Comparison of ENCODE assay signal across 12 cellular contexts in the genomic region with DNA sequence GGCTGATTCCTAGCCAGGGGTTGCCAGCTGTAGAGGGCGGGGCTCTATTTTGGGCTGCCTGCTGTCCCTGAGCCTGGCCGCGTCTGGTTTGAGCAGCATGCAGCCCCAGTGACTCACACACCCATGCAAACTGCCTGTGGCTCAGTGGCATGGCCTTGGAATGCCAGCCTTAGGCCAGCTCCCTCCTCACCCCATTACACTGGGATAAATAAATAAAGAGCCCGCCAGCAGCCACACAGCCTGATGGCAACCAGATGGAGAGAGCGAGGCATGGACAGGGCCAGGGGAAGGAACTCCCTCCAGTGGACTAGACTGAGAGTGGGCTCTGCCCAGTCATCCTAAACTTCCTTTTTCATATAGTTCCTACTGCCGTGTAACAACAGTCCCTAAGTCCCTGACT. TPM values are rescaled to one million over a fixed set of nuclear protein-coding genes. Genes with fewer than 3 reads are reported as not detected.
DNase-seq lines count a peak whose midpoint lies in the region; ATAC-seq and TF ChIP-seq lines count a peak whose summit lies in the region.
"Had no signal": no experiment of that assay in that cellular context is flagged by ENCODE, and none has a peak within 500 bp of the region (broad histone marks: within the 10 kb centered on the region; RNA-seq: fewer than 3 reads in every experiment).

No MANE protein-coding gene starts in this region.

- H4K91ac ChIP-seq in IMR-90 (ENCODE audit: insufficient read depth, low read depth, low read length) = no peak overlapping the region

- dilution Hi-C loops in IMR-90 (cut with HindIII; ENCODE audit: low sequenced_read_pairs, unreplicated experiment) = no loop called here

- no peak overlapping the region for H3K4me3 ChIP-seq in IMR-90 (ENCODE audit: insufficient read depth, low read depth, low read length)

- H2AK9ac ChIP-seq in IMR-90 (replicated peaks; ENCODE audit: low read depth, low read length, poor library complexity) = peak overlapping the region; percentile 5

- no peak overlapping the region for H2BK15ac ChIP-seq in IMR-90 (ENCODE audit: low read depth, low read length)

- no peak overlapping the region for H2BK20ac ChIP-seq in IMR-90 (ENCODE audit: low read depth, low read length)

- TF ChIP-seq CTCF in AG09319 (IDR thresholded peaks at IDR 0.05; ENCODE audit: low read depth, low read length) (peak; percentile 62), IMR-90 (conservative IDR thresholded peaks at IDR 0.05; ENCODE audit: low read depth, low read length) (peak; percentile 33; the same call in 1 of the 2 replicates)

- CTCF ChIA-PET in IMR-90 (lab: Yijun Ruan, JAX) = interaction anchor here (0.6 to 1.9 kb wide), 6 partner anchors 17 to 113 kb away, joined by 3 to 7 read pairs (median 4); no protein-coding TSS in a partner anchor

- no peak overlapping the region for H3K18ac ChIP-seq in IMR-90 (ENCODE audit: low read depth, low read length)

- TF ChIP-seq POLR2A in IMR-90 (IDR thresholded peaks at IDR 0.05; ENCODE audit: low read depth, low read length) = no peak

- 0 out of 2 replicates have a peak, but pooled peaks have one; percentile 10 for TF ChIP-seq RAD21 in IMR-90 (IDR thresholded peaks at IDR 0.05; ENCODE audit: low read length)

- H2BK120ac ChIP-seq in IMR-90 (ENCODE audit: low read depth, low read length) = no peak overlapping the region

- DNase-seq in AG09319 (ENCODE audit: extremely low read depth, low read depth) = peak; percentile 90
- peak; percentile 67 for DNase-seq in IMR-90
- peak; percentile 94 for DNase-seq in astrocyte of the hippocampus (ENCODE audit: low read depth, low spot score)
- DNase-seq in kidney glomerular epithelial cell (lab: John Stamatoyannopoulos, UW) = peak; percentile 19
- DNase-seq in putamen (ENCODE audit: low spot score) = no peak
- DNase-seq: activated T-cell treated with anti-CD3 and anti-CD28 coated beads, Interleukin-2, amount 50 U/mL, for 4 hours; CD8-positive, alpha-beta memory T cell; nephron progenitor cell; stimulated activated CD4-positive, alpha-beta T cell treated with anti-CD3 and anti-CD28 coated beads, Interleukin-1b, Interleukin-23, amount 100 ng/mL, for 48 hours had no signal

- in situ Hi-C loops in IMR-90 (cut with MboI; ENCODE audit: low sequenced_read_pairs) = no loop called here

- no TSS peak for BruUV-seq in IMR-90 (replicated peaks; lab: Mats Ljungman, UMichigan)

- peaks cover 3% of the 10 kb centered on the region; the same call in 1 of the 2 replicates for H3K9me1 ChIP-seq in IMR-90 (ENCODE audit: insufficient read depth, low read length)

- no peaks in the 10 kb centered on the region for H4K20me1 ChIP-seq in IMR-90 (ENCODE audit: insufficient read depth, low read length)

- 0 out of 2 replicates have a peak overlapping the region, but pooled peaks have one; percentile 11 for H3K14ac ChIP-seq in IMR-90 (replicated peaks; ENCODE audit: low read depth, low read length)

- no peak overlapping the region for H3K4me2 ChIP-seq in IMR-90 (ENCODE audit: low read depth, low read length)

- H3K79me1 ChIP-seq in IMR-90 (ENCODE audit: low read depth in 1 of 2, low read length in 2 of 2) = no peaks in the 10 kb centered on the region; a peak in 1 of 4 replicates

- H3K4ac ChIP-seq in IMR-90 (ENCODE audit: low read depth, low read length) = no peak overlapping the region

- H3K9ac ChIP-seq in IMR-90 (ENCODE audit: low read depth, low read length) = no peak overlapping the region

- H4K8ac ChIP-seq in IMR-90 (ENCODE audit: low read depth in 2 of 2, low read length in 2 of 2) = no peak overlapping the region

- POLR2A ChIA-PET in IMR-90 (lab: Charles Lee; ENCODE audit: unreplicated experiment) = no interaction called here

- 80% methylated on average over 1 of the region's 6 CpGs; no CpG with 5 or more reads in 1 of the 2 experiments for WGBS in IMR-90 (ENCODE audit: extremely low coverage in 2 of 2, insufficient read length in 1 of 2), 2 experiments

- no peak overlapping the region for H3K23ac ChIP-seq in IMR-90 (ENCODE audit: low read depth, low read length)

- no peak overlapping the region for H3K27ac ChIP-seq in IMR-90 (ENCODE audit: insufficient read depth, low read length)

- no peak overlapping the region for H2AK5ac ChIP-seq in IMR-90 (ENCODE audit: low read depth, low read length)

- H3K9me3 ChIP-seq in IMR-90 (ENCODE audit: control insufficient read depth, insufficient read depth, low read length) = no peaks in the 10 kb centered on the region

- H3K27me3 ChIP-seq in IMR-90 (ENCODE audit: control insufficient read depth, insufficient read depth, low read length) = no peaks in the 10 kb centered on the region

- peak overlapping the region; percentile 8 for H2AFZ ChIP-seq in IMR-90 (replicated peaks; ENCODE audit: low read length, poor library complexity)

- no peak overlapping the region; the same call in 1 of the 2 replicates for H3K56ac ChIP-seq in IMR-90 (ENCODE audit: extremely low read depth, insufficient read depth, low read length)

- intact Hi-C loops in IMR-90 (cut with micrococcal nuclease) = no loop called here

- H2BK5ac ChIP-seq in IMR-90 (ENCODE audit: low read depth, low read length, poor library complexity, severe bottlenecking) = no peak overlapping the region

- ATAC-seq in IMR-90 (ENCODE audit: low read depth) = peak; percentile 98
- no peak for ATAC-seq in GM19397 (IDR thresholded peaks at IDR 0.05; ENCODE audit: unreplicated experiment)
- no peak for ATAC-seq in GM18861 (IDR thresholded peaks at IDR 0.05; ENCODE audit: unreplicated experiment)
- ATAC-seq in HG03442 (IDR thresholded peaks at IDR 0.05; ENCODE audit: unreplicated experiment) = no peak
- ATAC-seq: activated T-cell treated with anti-CD3 and anti-CD28 coated beads, Interleukin-2, amount 50 U/mL, for 4 hours had no signal

- H3K4me1 ChIP-seq in IMR-90 (ENCODE audit: control insufficient read depth, insufficient read depth, low read length) = peaks cover 5% of the 10 kb centered on the region

- peaks cover 12% of the 10 kb centered on the region for H3K36me3 ChIP-seq in IMR-90 (ENCODE audit: control insufficient read depth, insufficient read depth, low read length)

- no peak overlapping the region for H4K5ac ChIP-seq in IMR-90 (ENCODE audit: low read depth, low read length)

TF ChIP-seq in IMR-90, 13 proteins besides CTCF, POLR2A, EP300 and RAD21:
- TF ChIP-seq CEBPB (IDR thresholded peaks at IDR 0.05; ENCODE audit: low read depth, low read length) (no peak), CHD1 (IDR thresholded peaks at IDR 0.05; ENCODE audit: low read depth, low read length) (no peak), FOS (IDR thresholded peaks at IDR 0.05; ENCODE audit: low read depth, low read length) (peak; percentile 45; the same call in 1 of the 2 replicates), RCOR1 (IDR thresholded peaks at IDR 0.05; ENCODE audit: insufficient replicate concordance, low read length) (no peak), MAZ (IDR thresholded peaks at IDR 0.05; ENCODE audit: borderline replicate concordance, low read depth, low read length) (no peak), SMC3 (IDR thresholded peaks at IDR 0.05; ENCODE audit: low read depth, low read length) (no peak; the same call in 1 of the 2 replicates), MXI1 (IDR thresholded peaks at IDR 0.05; ENCODE audit: borderline replicate concordance, low read depth, low read length) (peak; percentile 70; the same call in 1 of the 2 replicates), BHLHE40 (IDR thresholded peaks at IDR 0.05; ENCODE audit: low read depth, low read length) (no peak; the same call in 1 of the 2 replicates)
- TF ChIP-seq, protein P1, sequence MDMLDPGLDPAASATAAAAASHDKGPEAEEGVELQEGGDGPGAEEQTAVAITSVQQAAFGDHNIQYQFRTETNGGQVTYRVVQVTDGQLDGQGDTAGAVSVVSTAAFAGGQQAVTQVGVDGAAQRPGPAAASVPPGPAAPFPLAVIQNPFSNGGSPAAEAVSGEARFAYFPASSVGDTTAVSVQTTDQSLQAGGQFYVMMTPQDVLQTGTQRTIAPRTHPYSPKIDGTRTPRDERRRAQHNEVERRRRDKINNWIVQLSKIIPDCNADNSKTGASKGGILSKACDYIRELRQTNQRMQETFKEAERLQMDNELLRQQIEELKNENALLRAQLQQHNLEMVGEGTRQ (IDR thresholded peaks at IDR 0.05; ENCODE audit: low read depth, low read length) = no peak

RNA-seq across cellular contexts. Expression of gene NHEJ1, which starts 18.3 kb away (rescaled TPM):
- 15.3 and 23.1 TPM in 2 replicates for total RNA-seq in IMR-90 (2012; rRNA removed)
- 11.9 and 12.5 TPM in 2 replicates for polyA plus RNA-seq in IMR-90 (2012; rRNA removed)
- 6.0 and 11.9 TPM in 2 replicates for polyA plus RNA-seq in IMR-90 (2012; cell fraction: cytosol; rRNA removed)
- 2.5 and 9.5 TPM in 2 replicates for polyA plus RNA-seq in IMR-90 (2012; cell fraction: nucleus; rRNA removed; ENCODE audit: low replicate concordance)

RNA-seq across cellular contexts. Expression of gene SLC23A3, which starts 27.5 kb away (rescaled TPM):
- total RNA-seq in IMR-90 (2012; rRNA removed) = under 0.01 and 0.18 TPM in 2 replicates
- 0.43 and 0.65 TPM in 2 replicates for polyA plus RNA-seq in IMR-90 (2012; rRNA removed)
- polyA plus RNA-seq in IMR-90 (2012; cell fraction: cytosol; rRNA removed) = 0.04 and 0.13 TPM in 2 replicates
- polyA plus RNA-seq in IMR-90 (2012; cell fraction: nucleus; rRNA removed; ENCODE audit: low replicate concordance) = 6.7 and 8.4 TPM in 2 replicates
- polyA plus RNA-seq: CD8-positive, alpha-beta memory T cell had no signal

RNA-seq across cellular contexts. Expression of gene CNPPD1, which starts 34.4 kb away (rescaled TPM):
- 11.1 and 11.9 TPM in 2 replicates for total RNA-seq in IMR-90 (2012; rRNA removed)
- polyA plus RNA-seq in IMR-90 (2012; rRNA removed) = 29.2 and 31.9 TPM in 2 replicates
- 43.8 and 49.1 TPM in 2 replicates for polyA plus RNA-seq in IMR-90 (2012; cell fraction: cytosol; rRNA removed)
- polyA plus RNA-seq in IMR-90 (2012; cell fraction: nucleus; rRNA removed; ENCODE audit: low replicate concordance) = 63.8 and 73.9 TPM in 2 replicates

RNA-seq across cellular contexts. Expression of gene RETREG2, which starts 35.7 kb away (rescaled TPM):
- total RNA-seq in IMR-90 (2012; rRNA removed) = 39.2 and 51.1 TPM in 2 replicates
- 45.1 and 45.2 TPM in 2 replicates for polyA plus RNA-seq in IMR-90 (2012; rRNA removed)
- 29.0 and 35.1 TPM in 2 replicates for polyA plus RNA-seq in IMR-90 (2012; cell fraction: cytosol; rRNA removed)
- 54.0 and 55.9 TPM in 2 replicates for polyA plus RNA-seq in IMR-90 (2012; cell fraction: nucleus; rRNA removed; ENCODE audit: low replicate concordance)
